12 cellular contexts compared by ENCODE assay signal in the genomic region with DNA sequence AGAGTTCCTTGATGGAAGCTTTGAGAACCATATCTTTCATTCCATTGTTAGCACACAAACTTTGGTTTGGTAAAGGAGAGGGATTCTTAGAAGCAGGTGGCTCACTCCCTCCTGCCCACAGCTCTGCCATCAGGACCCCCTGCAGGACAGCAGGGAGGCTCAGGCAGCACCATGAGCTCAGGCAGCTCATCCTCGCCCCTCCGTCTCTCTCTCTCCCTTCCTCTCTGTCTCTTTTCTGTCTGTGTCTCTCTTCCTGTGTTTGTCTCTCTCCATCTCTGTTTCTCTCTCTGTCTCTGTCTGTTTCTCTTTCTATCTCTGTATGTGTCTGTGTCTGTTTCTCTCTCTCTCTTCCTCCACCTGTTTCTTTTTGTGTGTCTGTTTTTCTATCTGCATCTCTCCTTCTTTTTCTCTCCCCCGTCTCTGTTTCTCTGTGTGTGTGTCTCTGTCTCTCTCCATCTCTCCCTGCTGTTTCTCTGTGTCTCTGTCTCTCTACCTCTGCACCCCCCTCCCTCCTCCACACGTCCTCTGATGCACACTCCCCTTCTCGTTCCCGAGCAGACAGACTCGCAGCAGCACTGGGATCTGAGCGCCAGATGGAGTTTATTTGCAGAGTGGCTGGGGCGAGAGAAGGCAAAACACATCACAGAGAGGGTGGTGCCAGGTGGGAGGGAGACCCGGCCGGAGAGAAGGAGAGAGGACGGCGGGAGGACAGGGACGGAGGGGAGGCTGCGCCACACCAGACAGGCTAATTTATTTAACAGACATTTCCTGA. TPM values are rescaled to one million over a fixed set of nuclear protein-coding genes. Genes with fewer than 3 reads are reported as not detected.
DNase-seq lines count a peak whose midpoint lies in the region; ATAC-seq and TF ChIP-seq lines count a peak whose summit lies in the region.
"Had no signal": no experiment of that assay in that cellular context is flagged by ENCODE, and none has a peak within 500 bp of the region (broad histone marks: within the 10 kb centered on the region; RNA-seq: fewer than 3 reads in every experiment).

No MANE protein-coding gene starts in this region.

- DNase-seq in AG20443 (ENCODE audit: low spot score) (peak; percentile 45), NCI-H774 (lab: John Stamatoyannopoulos, UW) (peak; percentile 82), endodermal cell (no peak), Karpas-422 (no peak), GM20000 (ENCODE audit: low spot score) (no peak), NCI-H226 (no peak)
- DNase-seq: left lung, T-helper 2 cell had no signal

- H3K4me1 ChIP-seq in HEK293 (ENCODE audit: control insufficient read depth, insufficient read depth, low read length) (no peaks in the 10 kb centered on the region), endodermal cell (ENCODE audit: control insufficient read depth, insufficient read depth, low read length) (peaks cover 15% of the 10 kb centered on the region), Karpas-422 (ENCODE audit: low read length) (no peaks in the 10 kb centered on the region)

- 53 to 60% methylated on average over 11 to 14 of the region's 15 CpGs for WGBS in endodermal cell (ENCODE audit: insufficient coverage in 1 of 2, insufficient read length in 1 of 2), 2 experiments

- no peaks in the 10 kb centered on the region for H3K9me3 Mint-ChIP-seq in endodermal cell
- H3K9me3 Mint-ChIP-seq: CD14-positive monocyte; stimulated activated effector memory CD8-positive, alpha-beta T cell treated with anti-CD3 and anti-CD28 coated beads, Interleukin-12 subunit alpha, Interleukin-12 subunit beta, amount 100 ng/mL, for 72 hours had no signal

- POLR2A ChIA-PET in HEK293 (lab: Yijun Ruan, JAX) = no interaction called here

- no peak overlapping the region for H3K27ac Mint-ChIP-seq in endodermal cell
- H3K27ac Mint-ChIP-seq: CD14-positive monocyte; stimulated activated effector memory CD8-positive, alpha-beta T cell treated with anti-CD3 and anti-CD28 coated beads, Interleukin-12 subunit alpha, Interleukin-12 subunit beta, amount 100 ng/mL, for 72 hours had no signal

- TF ChIP-seq POLR2A in GM18505 (IDR thresholded peaks at IDR 0.05; ENCODE audit: borderline replicate concordance, extremely low read depth, insufficient read depth, insufficient read length) = no peak

- H3K27me3 Mint-ChIP-seq in endodermal cell (ENCODE audit: insufficient read depth) = peaks cover 8% of the 10 kb centered on the region

- TF ChIP-seq CTCF in HEK293 (tag by site-specific recombination; IDR thresholded peaks at IDR 0.05) = 0 out of 2 replicates have a peak, but pooled peaks have one; percentile 6
- TF ChIP-seq CTCF in endodermal cell (conservative IDR thresholded peaks at IDR 0.05) = peak; percentile 26
- no peak for TF ChIP-seq CTCF in GM20000 (IDR thresholded peaks at IDR 0.05; ENCODE audit: extremely low read depth, missing control alignments)

- H3K36me3 Mint-ChIP-seq in endodermal cell (ENCODE audit: low read depth) = peaks cover 3% of the 10 kb centered on the region
- H3K36me3 Mint-ChIP-seq: CD14-positive monocyte; stimulated activated effector memory CD8-positive, alpha-beta T cell treated with anti-CD3 and anti-CD28 coated beads, Interleukin-12 subunit alpha, Interleukin-12 subunit beta, amount 100 ng/mL, for 72 hours had no signal

- no peak for ATAC-seq in GM18505 (IDR thresholded peaks at IDR 0.05; ENCODE audit: unreplicated experiment)
- ATAC-seq: left lung; stimulated activated effector memory CD8-positive, alpha-beta T cell treated with anti-CD3 and anti-CD28 coated beads, Interleukin-12 subunit alpha, Interleukin-12 subunit beta, amount 100 ng/mL, for 72 hours had no signal

- H3K4me1 Mint-ChIP-seq in endodermal cell = peaks cover 3% of the 10 kb centered on the region
- H3K4me1 Mint-ChIP-seq: CD14-positive monocyte; stimulated activated effector memory CD8-positive, alpha-beta T cell treated with anti-CD3 and anti-CD28 coated beads, Interleukin-12 subunit alpha, Interleukin-12 subunit beta, amount 100 ng/mL, for 72 hours had no signal

- H4K20me1 ChIP-seq in Karpas-422 (ENCODE audit: insufficient read depth, low read depth, low read length) = no peaks in the 10 kb centered on the region

- CTCF ChIA-PET in HEK293 (lab: Yijun Ruan, JAX) = interaction anchor here (0.5 to 1.0 kb wide), 3 partner anchors 12 to 78 kb away, joined by 3 to 4 read pairs (median 3); no protein-coding TSS in a partner anchor

- H2AFZ ChIP-seq in Karpas-422 (ENCODE audit: low read length) = no peak overlapping the region

- H3K9me2 ChIP-seq in Karpas-422 (replicated peaks; ENCODE audit: insufficient read depth, low read length) = no peaks in the 10 kb centered on the region

- H3K27me3 ChIP-seq in endodermal cell (ENCODE audit: control insufficient read depth, insufficient read depth, low read length, poor library complexity, severe bottlenecking) (no peaks in the 10 kb centered on the region), Karpas-422 (ENCODE audit: low read length) (no peaks in the 10 kb centered on the region)

- H3K9me3 ChIP-seq in HEK293 (ENCODE audit: control insufficient read depth, insufficient read depth, low read depth, low read length) (no peaks in the 10 kb centered on the region), endodermal cell (ENCODE audit: control insufficient read depth, low read length) (no peaks in the 10 kb centered on the region), Karpas-422 (ENCODE audit: low read length) (peaks cover 6% of the 10 kb centered on the region; the same call in 1 of the 2 replicates)
- H3K9me3 ChIP-seq: left lung had no signal

- no peak overlapping the region for H3K4me3 ChIP-seq in HEK293 (ENCODE audit: low read depth, low read length)
- H3K4me3 ChIP-seq in endodermal cell (ENCODE audit: low read length) = no peak overlapping the region
- H3K4me3 ChIP-seq in Karpas-422 (ENCODE audit: low read length) = no peak overlapping the region
- H3K4me3 ChIP-seq: left lung had no signal

- H3K27ac ChIP-seq in HEK293 (ENCODE audit: extremely low read depth, low read depth, low read length) = no peak overlapping the region
- H3K27ac ChIP-seq in endodermal cell (ENCODE audit: low read depth, low read length) = peak overlapping the region; percentile 56
- H3K27ac ChIP-seq in Karpas-422 (ENCODE audit: low read length) = no peak overlapping the region
- H3K27ac ChIP-seq: left lung had no signal

- H3K9ac ChIP-seq in endodermal cell (ENCODE audit: extremely low read depth, low read length, poor library complexity, severe bottlenecking) (peak overlapping the region; percentile 35), Karpas-422 (ENCODE audit: low read length) (no peak overlapping the region)

- no peaks in the 10 kb centered on the region for H3K36me3 ChIP-seq in HEK293 (ENCODE audit: control insufficient read depth in 2 of 2, insufficient read depth in 1 of 2, low read length in 2 of 2)
- no peaks in the 10 kb centered on the region for H3K36me3 ChIP-seq in endodermal cell (ENCODE audit: control insufficient read depth, insufficient read depth, low read length)
- H3K36me3 ChIP-seq in Karpas-422 (ENCODE audit: insufficient read depth, low read length) = no peaks in the 10 kb centered on the region
- H3K36me3 ChIP-seq: left lung had no signal

- no peak overlapping the region for H3K4me3 Mint-ChIP-seq in endodermal cell
- H3K4me3 Mint-ChIP-seq: CD14-positive monocyte; stimulated activated effector memory CD8-positive, alpha-beta T cell treated with anti-CD3 and anti-CD28 coated beads, Interleukin-12 subunit alpha, Interleukin-12 subunit beta, amount 100 ng/mL, for 72 hours had no signal

- H3K4me2 ChIP-seq in Karpas-422 (ENCODE audit: low read depth, low read length, poor library complexity, severe bottlenecking) = no peak overlapping the region

- no peaks in the 10 kb centered on the region for H3K79me2 ChIP-seq in Karpas-422 (ENCODE audit: low read length)

TF ChIP-seq in HEK293, 187 proteins besides CTCF, POLR2A, EP300 and RAD21 (continues in another document):
- peak; percentile 64; the same call in 1 of the 2 replicates for TF ChIP-seq SALL2 (tag by site-specific recombination; IDR thresholded peaks at IDR 0.05; ENCODE audit: borderline replicate concordance)
- TF ChIP-seq, protein P1, sequence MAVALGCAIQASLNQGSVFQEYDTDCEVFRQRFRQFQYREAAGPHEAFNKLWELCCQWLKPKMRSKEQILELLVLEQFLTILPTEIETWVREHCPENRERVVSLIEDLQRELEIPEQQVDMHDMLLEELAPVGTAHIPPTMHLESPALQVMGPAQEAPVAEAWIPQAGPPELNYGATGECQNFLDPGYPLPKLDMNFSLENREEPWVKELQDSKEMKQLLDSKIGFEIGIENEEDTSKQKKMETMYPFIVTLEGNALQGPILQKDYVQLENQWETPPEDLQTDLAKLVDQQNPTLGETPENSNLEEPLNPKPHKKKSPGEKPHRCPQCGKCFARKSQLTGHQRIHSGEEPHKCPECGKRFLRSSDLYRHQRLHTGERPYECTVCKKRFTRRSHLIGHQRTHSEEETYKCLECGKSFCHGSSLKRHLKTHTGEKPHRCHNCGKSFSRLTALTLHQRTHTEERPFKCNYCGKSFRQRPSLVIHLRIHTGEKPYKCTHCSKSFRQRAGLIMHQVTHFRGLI (tag by site-specific recombination; IDR thresholded peaks at IDR 0.05) = no peak
- no peak for TF ChIP-seq ZNF433 (tag by site-specific recombination; IDR thresholded peaks at IDR 0.05; ENCODE audit: low read depth)
- no peak for TF ChIP-seq ZNF184 (tag by site-specific recombination; IDR thresholded peaks at IDR 0.05)
- no peak for TF ChIP-seq ZNF701 (tag by site-specific recombination; IDR thresholded peaks at IDR 0.05)

RNA-seq across cellular contexts. Expression of a gene that starts 8.7 kb away (rescaled TPM):
- 1 to 10 TPM; 3.3 to 6.6 TPM for total RNA-seq in endodermal cell
- polyA plus RNA-seq in endodermal cell (2013, experiment 1 of 2) = 1.6 TPM
- polyA plus RNA-seq in endodermal cell (2013, experiment 2 of 2) = 2.5 TPM
- not detected in 2 replicates for total RNA-seq in Karpas-422 (2014; rRNA removed; shearing (Covaris generic); ENCODE audit: low replicate concordance)
- total RNA-seq: left lung had no signal
- polyA plus RNA-seq: CD14-positive monocyte had no signal

RNA-seq across cellular contexts. Expression of a gene that starts 17.1 kb away (rescaled TPM):
- total RNA-seq in endodermal cell = 1 to 10 TPM in 1 of 2 donors, under 1 TPM in 1; 0.48 to 1.4 TPM
- polyA plus RNA-seq in endodermal cell (2013, experiment 1 of 2) = 0.82 TPM
- 0.41 TPM for polyA plus RNA-seq in endodermal cell (2013, experiment 2 of 2)
- total RNA-seq in Karpas-422 (2014; rRNA removed; shearing (Covaris generic); ENCODE audit: low replicate concordance) = not detected in 2 replicates
- polyA plus RNA-seq: CD14-positive monocyte had no signal

RNA-seq across cellular contexts. Expression of a gene that starts 40.0 kb away (rescaled TPM):
- 1 to 10 TPM; 1.4 to 2.4 TPM for total RNA-seq in endodermal cell
- 8.0 TPM for polyA plus RNA-seq in endodermal cell (2013, experiment 1 of 2)
- 7.4 TPM for polyA plus RNA-seq in endodermal cell (2013, experiment 2 of 2)
- 1.0 TPM in 1 of 2 replicates, not detected in the other for total RNA-seq in Karpas-422 (2014; rRNA removed; shearing (Covaris generic); ENCODE audit: low replicate concordance)
- polyA plus RNA-seq: CD14-positive monocyte had no signal

RNA-seq across cellular contexts. Expression of a gene that starts 43.2 kb away (rescaled TPM):
- total RNA-seq in endodermal cell = 10 to 100 TPM; 51.3 to 67.1 TPM
- polyA plus RNA-seq in endodermal cell (2013, experiment 1 of 2) = 66.6 TPM
- polyA plus RNA-seq in endodermal cell (2013, experiment 2 of 2) = 69.7 TPM
- total RNA-seq in Karpas-422 (2014; rRNA removed; shearing (Covaris generic); ENCODE audit: low replicate concordance) = 29.7 and 57.2 TPM in 2 replicates

RNA-seq across cellular contexts. Expression of a gene that starts 51.8 kb away (rescaled TPM):
- total RNA-seq in endodermal cell = 10 to 100 TPM in 1 of 2 donors, 1 to 10 TPM in 1; 9.9 to 12.6 TPM
- 8.9 TPM for polyA plus RNA-seq in endodermal cell (2013, experiment 1 of 2)
- polyA plus RNA-seq in endodermal cell (2013, experiment 2 of 2) = 11.8 TPM
- total RNA-seq in Karpas-422 (2014; rRNA removed; shearing (Covaris generic); ENCODE audit: low replicate concordance) = 1.1 and 6.2 TPM in 2 replicates

Comparison
In these comparisons a context has a peak if more than half of its experiments do, and no peak if none do; other contexts are left out.
1. DNase-seq: peak in AG20443 (single experiment) and NCI-H774 (single experiment); none in endodermal cell (single experiment), Karpas-422 (single experiment), GM20000 (single experiment) and NCI-H226 (single experiment).